Comparison of ENCODE assay signal across 23 cellular contexts in genomic region chr22:42865536-42865935, GRCh38.
"Had no signal": no experiment of that assay in that cellular context is flagged by ENCODE, and none has a peak within 500 bp of the region (broad histone marks: within the 10 kb centered on the region; RNA-seq: fewer than 3 reads in every experiment).

No MANE protein-coding gene starts in this region.

- H3K27me3 Mint-ChIP-seq: effector memory CD8-positive, alpha-beta T cell; naive B cell; natural killer cell treated with Interleukin-12 subunit alpha and Interleukin-12 subunit beta and Interleukin-15 and Interleukin-18, amount 100 ng/mL, for 72 hours had no signal

- DNase-seq: effector memory CD8-positive, alpha-beta T cell; left cardiac atrium; mesenchymal stem cell; mucosa of descending colon; naive B cell; nucleus accumbens; ovary; psoas muscle; right cardiac atrium; sigmoid colon; stimulated activated CD4-positive, alpha-beta T cell treated with anti-CD3 and anti-CD28 coated beads, Interleukin-2, amount 100 ng/mL, for 24 hours; stimulated activated CD4-positive, alpha-beta T cell treated with anti-CD3 and anti-CD28 coated beads, Interleukin-4, amount 100 ng/mL, for 24 hours; stimulated activated naive CD8-positive, alpha-beta T cell treated with anti-CD3 and anti-CD28 coated beads, Interleukin-15, Interleukin-2, amounts not matched to agents 100 U/mL and 50 U/mL, for 24 hours; substantia nigra; testis; tibial artery; upper lobe of right lung; uterus had no signal

- H3K4me3 Mint-ChIP-seq: mesothelial cell of epicardium; natural killer cell treated with Interleukin-12 subunit alpha and Interleukin-12 subunit beta and Interleukin-15 and Interleukin-18, amount 100 ng/mL, for 72 hours; stimulated activated effector memory CD8-positive, alpha-beta T cell treated with anti-CD3 and anti-CD28 coated beads, Interleukin-12 subunit alpha, Interleukin-12 subunit beta, amount 100 ng/mL, for 72 hours had no signal

- ATAC-seq: effector memory CD8-positive, alpha-beta T cell; left cardiac atrium; left lung; mucosa of descending colon; natural killer cell treated with Interleukin-12 subunit alpha and Interleukin-12 subunit beta and Interleukin-15 and Interleukin-18, amount 100 ng/mL, for 72 hours; psoas muscle; right cardiac atrium; stimulated activated effector memory CD8-positive, alpha-beta T cell treated with anti-CD3 and anti-CD28 coated beads, Interleukin-12 subunit alpha, Interleukin-12 subunit beta, amount 100 ng/mL, for 72 hours; stimulated activated naive CD8-positive, alpha-beta T cell treated with anti-CD3 and anti-CD28 coated beads, Interleukin-15, Interleukin-2, amounts not matched to agents 100 U/mL and 50 U/mL, for 24 hours; upper lobe of right lung had no signal

- H3K36me3 ChIP-seq: ovary, uterus had no signal

- H3K4me3 ChIP-seq: coronary artery, left lung, mucosa of descending colon, ovary, psoas muscle, sigmoid colon, testis, tibial artery, upper lobe of right lung, uterus had no signal

- H3K4me1 ChIP-seq: testis, uterus had no signal

- H3K27ac Mint-ChIP-seq: mesothelial cell of epicardium; natural killer cell treated with Interleukin-12 subunit alpha and Interleukin-12 subunit beta and Interleukin-15 and Interleukin-18, amount 100 ng/mL, for 72 hours had no signal

- H3K27me3 ChIP-seq: left lung, ovary, sigmoid colon, testis, tibial artery, upper lobe of right lung, uterus had no signal

- H3K9me3 ChIP-seq: left lung, mucosa of descending colon, ovary, psoas muscle, sigmoid colon, testis, tibial artery, upper lobe of right lung, uterus had no signal

- H3K9me3 Mint-ChIP-seq: effector memory CD8-positive, alpha-beta T cell had no signal

- H3K27ac ChIP-seq: coronary artery, left lung, ovary, psoas muscle, sigmoid colon, testis, tibial artery, upper lobe of right lung, uterus had no signal
